6 cellular contexts compared by ENCODE assay signal in genomic region chr2:176136375-176137248, GRCh38. TPM values are rescaled to one million over a fixed set of nuclear protein-coding genes. Genes with fewer than 3 reads are reported as not detected.
DNase-seq lines count a peak whose midpoint lies in the region; ATAC-seq and TF ChIP-seq lines count a peak whose summit lies in the region.

No MANE protein-coding gene starts in this region.

- ATAC-seq in GM19324 (IDR thresholded peaks at IDR 0.05; ENCODE audit: low FRiP score, unreplicated experiment), result no peak
- ATAC-seq in GM21423 (IDR thresholded peaks at IDR 0.05; ENCODE audit: unreplicated experiment), result no peak

- no peaks in the 10 kb centered on the region for H3K36me3 Mint-ChIP-seq in neural crest cell (ENCODE audit: low read depth)

- no peaks in the 10 kb centered on the region for H3K27me3 ChIP-seq in adipocyte (replicated peaks; ENCODE audit: control insufficient read depth, insufficient read depth, low read length)

- H3K4me1 Mint-ChIP-seq in neural crest cell, result peaks cover 8% of the 10 kb centered on the region

- peak; percentile 26 for DNase-seq in H4 (ENCODE audit: low spot score)
- no peak for DNase-seq in adipocyte (ENCODE audit: low read depth)
- DNase-seq in neural crest cell (ENCODE audit: low read depth, low spot score), result no peak
- DNase-seq in KBM-7, result no peak

- H3K36me3 ChIP-seq in adipocyte (ENCODE audit: control insufficient read depth, insufficient read depth, low read length, severe bottlenecking), result no peaks in the 10 kb centered on the region

- H3K27ac Mint-ChIP-seq in neural crest cell (ENCODE audit: unreplicated experiment), result no peak overlapping the region

- in situ Hi-C loops in KBM-7 (cut with MboI; ENCODE audit: low pct_unique_long_range_greater_than_20kb, low sequenced_read_pairs), result loop anchor here (25.0 kb wide), 2 partner anchors 326 to 1001 kb away; no protein-coding TSS in a partner anchor

- peak overlapping the region; percentile 86 for H3K4me3 ChIP-seq in adipocyte (ENCODE audit: low read length)

- TF ChIP-seq CTCF in neural crest cell (conservative IDR thresholded peaks at IDR 0.05), result no peak

- peaks cover 48% of the 10 kb centered on the region for H3K4me1 ChIP-seq in adipocyte (ENCODE audit: control insufficient read depth, insufficient read depth, low read length)

- H3K9ac ChIP-seq in adipocyte (ENCODE audit: low read length), result peak overlapping the region; percentile 96

- H3K27me3 Mint-ChIP-seq in neural crest cell (ENCODE audit: low read depth), result peaks cover 99% of the 10 kb centered on the region

- no peaks in the 10 kb centered on the region for H3K9me3 ChIP-seq in adipocyte (ENCODE audit: control insufficient read depth, low read length)

- peak overlapping the region; percentile 83 for H3K4me3 Mint-ChIP-seq in neural crest cell

- H3K9me3 Mint-ChIP-seq in neural crest cell, result no peaks in the 10 kb centered on the region

RNA-seq across cellular contexts. Expression of gene HOXD8, which starts 7.1 kb away (rescaled TPM):
- total RNA-seq in H4 (2014; rRNA removed; shearing (Covaris generic)), result not detected in 2 replicates
- total RNA-seq in neural crest cell, result not detected in 2 replicates

RNA-seq across cellular contexts. Expression of gene HOXD9, which starts 14.1 kb away (rescaled TPM):
- 1.1 and 2.1 TPM in 2 replicates for total RNA-seq in H4 (2014; rRNA removed; shearing (Covaris generic))
- not detected in 2 replicates for total RNA-seq in neural crest cell

RNA-seq across cellular contexts. Expression of gene HOXD4, which starts 14.7 kb away (rescaled TPM):
- total RNA-seq in H4 (2014; rRNA removed; shearing (Covaris generic)), result not detected in 2 replicates
- total RNA-seq in neural crest cell, result 1.3 TPM in 2 replicates

RNA-seq across cellular contexts. Expression of gene HOXD10, which starts 20.0 kb away (rescaled TPM):
- not detected in 2 replicates for total RNA-seq in H4 (2014; rRNA removed; shearing (Covaris generic))
- total RNA-seq in neural crest cell, result not detected in 2 replicates

RNA-seq across cellular contexts. Expression of gene HOXD3, which starts 20.5 kb away (rescaled TPM):
- total RNA-seq in H4 (2014; rRNA removed; shearing (Covaris generic)), result 0.29 and 0.70 TPM in 2 replicates
- total RNA-seq in neural crest cell, result 1.5 and 1.9 TPM in 2 replicates
